ENCODE assay signal across 25 cellular contexts in the genomic region with DNA sequence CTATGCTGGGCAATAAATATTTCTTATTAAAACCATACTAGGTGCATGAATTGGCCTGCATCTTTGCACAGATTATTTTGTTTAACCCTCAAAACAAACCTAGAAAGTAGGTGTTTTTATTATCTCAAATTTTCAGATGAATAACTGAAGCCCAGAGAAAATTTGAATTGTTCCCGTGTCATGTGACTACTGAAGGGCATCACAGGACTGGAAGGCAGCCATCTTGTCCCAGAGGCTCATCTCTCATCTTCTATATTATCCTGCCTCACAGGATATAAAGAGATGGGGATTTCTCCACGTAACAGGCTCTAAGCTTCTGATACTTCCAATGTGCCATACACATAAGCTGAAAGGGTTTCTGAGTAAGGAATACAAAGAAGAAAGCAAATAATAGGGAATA.
"Had no signal": no experiment of that assay in that cellular context is flagged by ENCODE, and none has a peak within 500 bp of the region (broad histone marks: within the 10 kb centered on the region; RNA-seq: fewer than 3 reads in every experiment).

No MANE protein-coding gene starts in this region.

- H3K9ac ChIP-seq: neural progenitor cell had no signal

- H3K4me3 ChIP-seq: neural progenitor cell, pancreas, prostate gland, right atrium auricular region, right lobe of liver, sigmoid colon, stomach, thoracic aorta, thyroid gland, tibial nerve, upper lobe of left lung, vagina had no signal

- H2AFZ ChIP-seq: neural progenitor cell had no signal

- H3K27ac ChIP-seq: neural progenitor cell, neutrophil, pancreas, prostate gland, right atrium auricular region, right lobe of liver, sigmoid colon, stomach, thoracic aorta, thyroid gland, tibial nerve, upper lobe of left lung, vagina had no signal

- H3K4me1 ChIP-seq: neural progenitor cell, pancreas, prostate gland, right atrium auricular region, right lobe of liver, stomach, thyroid gland, tibial nerve, upper lobe of left lung, vagina had no signal

- DNase-seq: natural killer cell; nucleus accumbens; pancreas; retina; right lobe of liver; sigmoid colon; small intestine; stimulated activated CD4-positive, alpha-beta T cell treated with anti-CD3 and anti-CD28 coated beads, Interleukin-15, amount 100 ng/mL, for 24 hours; stimulated activated CD4-positive, alpha-beta T cell treated with anti-CD3 and anti-CD28 coated beads, Interleukin-2, amount 100 ng/mL, for 24 hours; stimulated activated CD4-positive, alpha-beta T cell treated with anti-CD3 and anti-CD28 coated beads, Interleukin-2, amount 100 ng/mL, for 48 hours; stimulated activated CD4-positive, alpha-beta T cell treated with anti-CD3 and anti-CD28 coated beads, Interleukin-4, amount 100 ng/mL, for 24 hours; stimulated activated naive B cell treated with anti-CD40 and anti-IgM and Interleukin-4, amounts not matched to agents 10 μg/mL and 1 μg/mL and 100 μg/mL, for 72 hours; stimulated activated naive CD4-positive, alpha-beta T cell treated with Interleukin-2 at 50 U/mL for 16 hours; stomach; thyroid gland; trophoblast cell; upper lobe of left lung had no signal

- H3K36me3 ChIP-seq: neural progenitor cell, pancreas, prostate gland, right atrium auricular region, right lobe of liver, thyroid gland, upper lobe of left lung, vagina had no signal

- ATAC-seq: natural killer cell; pancreas; right lobe of liver; stimulated activated effector memory CD8-positive, alpha-beta T cell treated with anti-CD3 and anti-CD28 coated beads, Interleukin-12 subunit alpha, Interleukin-12 subunit beta, amount 100 ng/mL, for 72 hours; stimulated activated naive B cell treated with anti-CD40 and anti-IgM and Interleukin-4, amounts not matched to agents 10 μg/mL and 1 μg/mL and 100 μg/mL, for 72 hours had no signal

- H3K9me3 ChIP-seq: neutrophil, pancreas, prostate gland, right atrium auricular region, right lobe of liver, sigmoid colon, stomach, thoracic aorta, thyroid gland, upper lobe of left lung, vagina had no signal

- H3K4me2 ChIP-seq: neural progenitor cell had no signal

- H3K27me3 ChIP-seq: neural progenitor cell, neutrophil, pancreas, right atrium auricular region, right lobe of liver, sigmoid colon, stomach, thyroid gland, tibial nerve, upper lobe of left lung, vagina had no signal
